18 cellular contexts compared by ENCODE assay signal in genomic region chr4:15010038-15010585, GRCh38. TPM values are rescaled to one million over a fixed set of nuclear protein-coding genes. Genes with fewer than 3 reads are reported as not detected.
DNase-seq lines count a peak whose midpoint lies in the region; ATAC-seq, FAIRE-seq and TF ChIP-seq lines count a peak whose summit lies in the region.
"Had no signal": no experiment of that assay in that cellular context is flagged by ENCODE, and none has a peak within 500 bp of the region (broad histone marks: within the 10 kb centered on the region; RNA-seq: fewer than 3 reads in every experiment).

No MANE protein-coding gene starts in this region.

- intact Hi-C loops in HepG2 (cut with micrococcal nuclease; ENCODE audit: unreplicated experiment) (no loop called here), right lobe of liver (cut with DNase I) (no loop called here)

- H3K4me3 ChIP-seq in HepG2 (replicated peaks in 1 of 3; ENCODE audit: insufficient read depth in 1 of 3, low read depth in 2 of 3, low read length in 3 of 3) (no peak overlapping the region), right lobe of liver (no peak overlapping the region), coronary artery (peak overlapping the region; percentile 1), osteoblast (ENCODE audit: insufficient read depth, low read length) (peak overlapping the region; percentile 17)
- H3K4me3 ChIP-seq: breast epithelium, left ventricle myocardium inferior had no signal

- TF ChIP-seq RAD21 in HepG2 (CRISPR knock-in tag; IDR thresholded peaks at IDR 0.05): no peak

- H2AFZ ChIP-seq in HepG2 (ENCODE audit: low read length) (no peak overlapping the region), osteoblast (ENCODE audit: low read length) (no peak overlapping the region)

- BruUV-seq in HepG2 (replicated peaks; lab: Mats Ljungman, UMichigan): no TSS peak

- CTCF ChIA-PET in HepG2 (lab: Yijun Ruan, JAX; ENCODE audit: low intra/inter-chr PET ratio, low total read pairs): no interaction called here

- no peak for TF ChIP-seq POLR2A in HepG2 (IDR thresholded peaks at IDR 0.05; ENCODE audit: insufficient read depth in 1 of 2, low read depth in 2 of 2, low read length in 2 of 2)
- no peak for TF ChIP-seq POLR2A in right lobe of liver (IDR thresholded peaks at IDR 0.05)

- H3K4me1 ChIP-seq in HepG2 (ENCODE audit: insufficient read depth, low read length) (peaks cover 19% of the 10 kb centered on the region), right lobe of liver (peaks cover 0 to 20% (median 3%) of the 10 kb centered on the region in 4 donors), osteoblast (ENCODE audit: insufficient read depth, low read length) (peaks cover 48% of the 10 kb centered on the region)

- H3K4me2 ChIP-seq in HepG2 (ENCODE audit: low read depth, low read length) (no peak overlapping the region), osteoblast (ENCODE audit: insufficient read depth, low read length) (peak overlapping the region; percentile 41)

- TF ChIP-seq CTCF in HepG2 (CRISPR knock-in tag; IDR thresholded peaks at IDR 0.05): no peak
- no peak for TF ChIP-seq CTCF in right lobe of liver (IDR thresholded peaks at IDR 0.05)
- no peak for TF ChIP-seq CTCF in coronary artery (IDR thresholded peaks at IDR 0.05)
- no peak for TF ChIP-seq CTCF in osteoblast (IDR thresholded peaks at IDR 0.05; ENCODE audit: extremely low read depth, low read depth, low read length)

- H4K20me1 ChIP-seq in HepG2 (ENCODE audit: insufficient read depth, low read length): no peaks in the 10 kb centered on the region
- H4K20me1 ChIP-seq in osteoblast (ENCODE audit: insufficient read depth, low read length): peaks cover 42% of the 10 kb centered on the region

- H3K27ac ChIP-seq in HepG2 (ENCODE audit: extremely low read length, insufficient read depth, low read length) (no peak overlapping the region), right lobe of liver (no peak overlapping the region), coronary artery (peak overlapping the region; percentile 4 to 11), osteoblast (ENCODE audit: low read depth, low read length) (no peak overlapping the region)
- H3K27ac ChIP-seq: breast epithelium, C4-2B, left ventricle myocardium inferior had no signal

- H3K36me3 ChIP-seq in HepG2 (replicated peaks in 1 of 2; ENCODE audit: control insufficient read depth in 1 of 2, insufficient read depth in 2 of 2, low read length in 2 of 2) (peaks cover 0 to 2% of the 10 kb centered on the region in 2 experiments; a peak in 2 of 5 replicates), right lobe of liver (peaks cover 0 to 24% (median 7%) of the 10 kb centered on the region in 4 donors), osteoblast (ENCODE audit: insufficient read depth, low read length) (peaks cover 70% of the 10 kb centered on the region)
- H3K36me3 ChIP-seq: breast epithelium had no signal

- no peaks in the 10 kb centered on the region for H3K27me3 Mint-ChIP-seq in activated T-cell treated with anti-CD3 and anti-CD28 coated beads, Interleukin-2, amount 50 U/mL, for 4 hours (ENCODE audit: low read depth)
- H3K27me3 Mint-ChIP-seq: activated naive CD8-positive, alpha-beta T cell treated with anti-CD3 and anti-CD28 coated beads, Interleukin-2, amount 10 ng/mL, durations not matched to agents 7 days and 5 days had no signal

- POLR2A ChIA-PET in HepG2 (lab: Yijun Ruan, JAX): no interaction called here

- no peak overlapping the region for H3K4me3 Mint-ChIP-seq in activated T-cell treated with anti-CD3 and anti-CD28 coated beads, Interleukin-2, amount 50 U/mL, for 4 hours
- H3K4me3 Mint-ChIP-seq: activated naive CD8-positive, alpha-beta T cell treated with anti-CD3 and anti-CD28 coated beads, Interleukin-2, amount 10 ng/mL, durations not matched to agents 7 days and 5 days had no signal

- ATAC-seq in HepG2 (no peak), right lobe of liver (no peak), GM18502 (IDR thresholded peaks at IDR 0.05; ENCODE audit: poor library complexity, unreplicated experiment) (no peak)
- no peak for ATAC-seq in activated T-cell treated with anti-CD3 and anti-CD28 coated beads, Interleukin-2, amount 50 U/mL, for 4 hours
- ATAC-seq: stimulated activated naive CD8-positive, alpha-beta T cell treated with anti-CD3 and anti-CD28 coated beads, Interleukin-15, Interleukin-2, amounts not matched to agents 100 U/mL and 50 U/mL, for 24 hours had no signal

- peaks cover 12% of the 10 kb centered on the region for H3K36me3 Mint-ChIP-seq in activated T-cell treated with anti-CD3 and anti-CD28 coated beads, Interleukin-2, amount 50 U/mL, for 4 hours (ENCODE audit: insufficient read depth)

- H3K9me3 ChIP-seq in HepG2 (ENCODE audit: low read length) (no peaks in the 10 kb centered on the region), right lobe of liver (no peaks in the 10 kb centered on the region), osteoblast (ENCODE audit: low read depth, low read length) (no peaks in the 10 kb centered on the region)
- H3K9me3 ChIP-seq: breast epithelium, left ventricle myocardium inferior had no signal

- in situ Hi-C loops in HepG2 (cut with HindIII; ENCODE audit: extremely low pct_ligation_motif_present, low pct_unique_long_range_greater_than_20kb): loop anchor here (25.0 kb wide), 2 partner anchors 652 to 1373 kb away; partner anchors contain the start of genes BOD1L1 and FBXL5

- no peak for TF ChIP-seq EP300 in HepG2 (IDR thresholded peaks at IDR 0.05; ENCODE audit: low read depth in 2 of 2, low read length in 2 of 2)
- no peak for TF ChIP-seq EP300 in HepG2 (CRISPR knock-in tag; IDR thresholded peaks at IDR 0.05; ENCODE audit: borderline replicate concordance)

- peaks cover 22% of the 10 kb centered on the region for H3K79me2 ChIP-seq in HepG2 (ENCODE audit: insufficient read depth, low read length)
- peaks cover 98% of the 10 kb centered on the region for H3K79me2 ChIP-seq in osteoblast (ENCODE audit: insufficient read depth, low read length)

- peaks cover 33% of the 10 kb centered on the region for H3K4me1 Mint-ChIP-seq in activated T-cell treated with anti-CD3 and anti-CD28 coated beads, Interleukin-2, amount 50 U/mL, for 4 hours (ENCODE audit: low read depth)

- no peaks in the 10 kb centered on the region for H3K9me3 Mint-ChIP-seq in activated T-cell treated with anti-CD3 and anti-CD28 coated beads, Interleukin-2, amount 50 U/mL, for 4 hours
- H3K9me3 Mint-ChIP-seq: activated naive CD8-positive, alpha-beta T cell treated with anti-CD3 and anti-CD28 coated beads, Interleukin-2, amount 10 ng/mL, durations not matched to agents 7 days and 5 days had no signal

- no peak for FAIRE-seq in HepG2 (lab: Jason Lieb, UNC)
- FAIRE-seq: urothelium cell line had no signal

- H3K9ac ChIP-seq in HepG2 (ENCODE audit: insufficient read depth, low read depth, low read length): no peak overlapping the region

- DNase-seq in HepG2 (ENCODE audit: low spot score): no peak
- DNase-seq in right lobe of liver: no peak
- no peak for DNase-seq in coronary artery (ENCODE audit: low spot score)
- DNase-seq in osteoblast (ENCODE audit: insufficient read length, low spot score, missing footprints): no peak
- DNase-seq in NCI-H2107 treated with DMSO at 0.1 percent for 48 hours (lab: John Stamatoyannopoulos, UW; ENCODE audit: unreplicated experiment): no peak
- DNase-seq in activated T-cell treated with anti-CD3 and anti-CD28 coated beads, Interleukin-2, amount 50 U/mL, for 4 hours: no peak
- DNase-seq in NCI-H748 (lab: John Stamatoyannopoulos, UW; ENCODE audit: unreplicated experiment): no peak
- DNase-seq: activated CD4-positive, CD25-positive, alpha-beta regulatory T cell treated with anti-CD3 and anti-CD28 coated beads, Interleukin-2, amount 50 U/mL, for 72 hours; activated naive CD8-positive, alpha-beta T cell treated with anti-CD3 and anti-CD28 coated beads, Interleukin-2, amount 10 ng/mL, durations not matched to agents 7 days and 5 days; H7; left ventricle myocardium inferior; NCI-H1436 treated with DMSO at 0.1 percent for 48 hours; stimulated activated naive CD8-positive, alpha-beta T cell treated with anti-CD3 and anti-CD28 coated beads, Interleukin-15, Interleukin-2, amounts not matched to agents 100 U/mL and 50 U/mL, for 24 hours; T1000 had no signal

- H3K27me3 ChIP-seq in HepG2 (ENCODE audit: control insufficient read depth in 1 of 2, insufficient read depth in 2 of 2, low read length in 2 of 2): no peaks in the 10 kb centered on the region; a peak in 2 of 5 replicates
- no peaks in the 10 kb centered on the region for H3K27me3 ChIP-seq in right lobe of liver
- H3K27me3 ChIP-seq in osteoblast (ENCODE audit: insufficient read depth, low read length): no peaks in the 10 kb centered on the region
- H3K27me3 ChIP-seq: breast epithelium had no signal

TF ChIP-seq in HepG2, 621 proteins besides CTCF, POLR2A, EP300 and RAD21 (continues in another document):
- TF ChIP-seq ZNF7 (CRISPR knock-in tag; IDR thresholded peaks at IDR 0.05): 0 out of 2 replicates have a peak, but pooled peaks have one; percentile 58

RNA-seq across cellular contexts. Expression of gene CPEB2, which starts 7.8 kb away (rescaled TPM):
- total RNA-seq in HepG2 (2016; rRNA removed; fragmentation: Illumina TruSeq; extraction: Trizol): 2.5 and 3.7 TPM in 2 replicates
- total RNA-seq in HepG2 (2016; cell fraction: cytosol; rRNA removed; fragmentation: Illumina TruSeq; extraction: Trizol; ENCODE audit: low read depth): 0.71 and 0.79 TPM in 2 replicates
- total RNA-seq in HepG2 (2016; cell fraction: insoluble cytoplasmic fraction; rRNA removed; fragmentation: Illumina TruSeq; extraction: Trizol): 1.9 and 3.2 TPM in 2 replicates
- 1.7 and 3.0 TPM in 2 replicates for total RNA-seq in HepG2 (2016; cell fraction: membrane; rRNA removed; fragmentation: Illumina TruSeq; extraction: Trizol)
- total RNA-seq in HepG2 (2016; cell fraction: nucleus; rRNA removed; fragmentation: Illumina TruSeq; extraction: Trizol): 6.3 and 8.0 TPM in 2 replicates
- polyA plus RNA-seq in HepG2 (2011; rRNA removed): 1.7 and 2.0 TPM in 2 replicates
- 0.62 and 1.2 TPM in 2 replicates for polyA plus RNA-seq in HepG2 (2011; cell fraction: cytosol; rRNA removed)
- polyA plus RNA-seq in HepG2 (2011; cell fraction: nucleus; rRNA removed): 2.9 and 3.1 TPM in 2 replicates
- 2.4 and 3.2 TPM in 2 replicates for polyA plus RNA-seq in HepG2 (2012)
- polyA plus RNA-seq in HepG2 (2016; cell fraction: cytosol; fragmentation: Illumina TruSeq; extraction: Trizol; ENCODE audit: low read depth): 0.11 and 0.24 TPM in 2 replicates
- polyA plus RNA-seq in HepG2 (2016; cell fraction: insoluble cytoplasmic fraction; fragmentation: Illumina TruSeq; extraction: Trizol; ENCODE audit: low read depth): 3.4 and 3.9 TPM in 2 replicates
- 0.50 and 0.65 TPM in 2 replicates for polyA plus RNA-seq in HepG2 (2016; cell fraction: membrane; fragmentation: Illumina TruSeq; extraction: Trizol; ENCODE audit: low read depth)
- 5.9 and 6.9 TPM in 2 replicates for polyA plus RNA-seq in HepG2 (2016; cell fraction: nucleus; fragmentation: Illumina TruSeq; extraction: Trizol; ENCODE audit: insufficient read depth, low read depth)
- polyA minus RNA-seq in HepG2 (2011; rRNA and poly(A)+ RNA removed; ENCODE audit: low replicate concordance): 1.7 and 3.5 TPM in 2 replicates
- 2.7 and 6.6 TPM in 2 replicates for polyA minus RNA-seq in HepG2 (2011; cell fraction: cytosol; rRNA and poly(A)+ RNA removed)
- polyA minus RNA-seq in HepG2 (2011; cell fraction: nucleus; rRNA and poly(A)+ RNA removed): 9.8 and 12.8 TPM in 2 replicates
- total RNA-seq in right lobe of liver: 10 to 100 TPM in 4 of 6 experiments, 1 to 10 TPM in 2; 9.1 to 16.3 (median 12.9) TPM
- total RNA-seq in osteoblast: 23.9 and 27.7 TPM in 2 replicates
- total RNA-seq in activated T-cell treated with anti-CD3 and anti-CD28 coated beads, Interleukin-2, amount 50 U/mL, for 4 hours: 1 to 10 TPM; 4.8 to 8.7 (median 8.2) TPM

Comparison
In these comparisons a context has a peak if more than half of its experiments do, and no peak if none do; other contexts are left out.
1. H3K27ac ChIP-seq: peak in coronary artery (2 of 2); none in HepG2 (single experiment), right lobe of liver (0 of 3) and osteoblast (single experiment).
2. H3K4me3 ChIP-seq: peak in coronary artery (single experiment) and osteoblast (single experiment); none in HepG2 (0 of 3) and right lobe of liver (0 of 3).